Comparison of ENCODE assay signal across 20 cellular contexts in the genomic region with DNA sequence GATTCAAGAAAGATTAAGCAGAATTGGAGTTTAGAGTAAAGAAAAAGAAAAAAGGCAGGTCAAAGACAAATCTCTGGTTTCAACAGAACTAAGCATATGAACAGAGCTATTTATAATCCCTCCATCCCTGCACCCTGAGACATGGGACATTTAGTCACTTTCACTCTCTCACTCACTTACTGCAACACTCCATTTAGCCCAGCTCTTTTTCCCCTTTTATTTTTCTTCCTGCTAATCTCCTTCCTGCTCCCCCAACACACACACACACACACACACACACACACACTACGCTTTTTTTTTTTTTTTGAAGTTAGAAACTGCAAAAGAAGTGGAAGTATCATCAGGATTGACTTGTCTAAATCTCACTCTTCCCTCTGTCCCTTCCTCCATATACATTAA. TPM values are rescaled to one million over a fixed set of nuclear protein-coding genes. Genes with fewer than 3 reads are reported as not detected.
A peak's percentile ranks its signal among the peaks of the same experiment; 100 is the strongest.
DNase-seq lines count a peak whose midpoint lies in the region; ATAC-seq, FAIRE-seq and TF ChIP-seq lines count a peak whose summit lies in the region.
"Had no signal": no experiment of that assay in that cellular context is flagged by ENCODE, and none has a peak within 500 bp of the region (broad histone marks: within the 10 kb centered on the region; RNA-seq: fewer than 3 reads in every experiment).

No MANE protein-coding gene starts in this region.

- H3K4me3 ChIP-seq in K562 (no peak overlapping the region), heart left ventricle (no peak overlapping the region), uterus (no peak overlapping the region)
- H3K4me3 ChIP-seq: PC-9, right lobe of liver, transverse colon had no signal

- H4K20me1 ChIP-seq in K562 (replicated peaks; ENCODE audit: control insufficient read depth, insufficient read depth, low read length): peaks cover 10% of the 10 kb centered on the region

- ATAC-seq in K562 (no peak), heart left ventricle (peak in 3 of 4 donors; percentile 53 to 66 (median 56)), naive B cell (ENCODE audit: low read depth in 2 of 2) (no peak), GM21717 (IDR thresholded peaks at IDR 0.05; ENCODE audit: unreplicated experiment) (no peak)
- ATAC-seq: right lobe of liver had no signal

- H3K9ac ChIP-seq in K562 (ENCODE audit: insufficient read depth in 1 of 2, low read depth in 2 of 2, low read length in 2 of 2): no peak overlapping the region

- WGBS in K562 (ENCODE audit: insufficient coverage, low coverage, missing lambda C conversion rate): no CpG with 5 or more reads among the region's 1 CpG
- 9 to 48% (median 35%) methylated on average over 1 of the region's 1 CpG for WGBS in heart left ventricle, 4 donors

- POLR2A ChIA-PET in K562 (lab: Yijun Ruan, JAX): interaction anchor here (1.5 kb wide), 2 partner anchors 16 to 18 kb away, joined by 4 to 6 read pairs; no protein-coding TSS in a partner anchor

- no peak overlapping the region for H3K4me2 ChIP-seq in K562 (ENCODE audit: insufficient read depth, low read length)
- H3K4me2 ChIP-seq: PC-9 had no signal

- no peaks in the 10 kb centered on the region for H3K27me3 Mint-ChIP-seq in naive B cell
- H3K27me3 Mint-ChIP-seq: activated B cell treated with CpG ODN at 0.5 μM for 24 hours; activated CD4-positive, alpha-beta memory T cell treated with anti-CD3 and anti-CD28 coated beads, Interleukin-2, amount 10 ng/mL, durations not matched to agents 7 days and 5 days; CD4-positive, alpha-beta memory T cell had no signal

- no peak for FAIRE-seq in K562 (lab: Jason Lieb, UNC)
- FAIRE-seq: HTR-8/SVneo had no signal

- TF ChIP-seq CTCF in K562 (IDR thresholded peaks at IDR 0.05 in 2 of 3, conservative IDR thresholded peaks at IDR 0.05 in 1 of 3; ENCODE audit: insufficient read depth in 2 of 3, low read depth in 1 of 3, low read length in 3 of 3): no peak
- no peak for TF ChIP-seq CTCF in heart left ventricle (IDR thresholded peaks at IDR 0.05)
- no peak for TF ChIP-seq CTCF in uterus (IDR thresholded peaks at IDR 0.05)

- BruUV-seq in K562 (replicated peaks; lab: Mats Ljungman, UMichigan): no TSS peak

- in situ Hi-C loops in K562 (cut with MboI): no loop called here

- H3K27me3 ChIP-seq in K562 (ENCODE audit: control insufficient read depth in 2 of 2, insufficient read depth in 2 of 2, low read length in 2 of 2) (peaks cover 0 to 21% of the 10 kb centered on the region in 2 experiments; a peak in 3 of 5 replicates), heart left ventricle (no peaks in the 10 kb centered on the region), uterus (no peaks in the 10 kb centered on the region)
- H3K27me3 ChIP-seq: right lobe of liver, transverse colon had no signal

- H3K9me3 ChIP-seq in K562 (replicated peaks; ENCODE audit: control insufficient read depth, insufficient read depth, low read depth, low read length) (no peaks in the 10 kb centered on the region), heart left ventricle (peaks cover 0 to 4% (median 0%) of the 10 kb centered on the region in 12 donors), uterus (no peaks in the 10 kb centered on the region)
- H3K9me3 ChIP-seq: right lobe of liver, transverse colon had no signal

- no peaks in the 10 kb centered on the region; a peak in 2 of 5 replicates for H3K4me1 ChIP-seq in K562 (replicated peaks in 1 of 2; ENCODE audit: control insufficient read depth in 2 of 2, insufficient read depth in 2 of 2, low read length in 2 of 2)
- H3K4me1 ChIP-seq in heart left ventricle: peaks cover 0 to 52% (median 21%) of the 10 kb centered on the region in 12 donors
- H3K4me1 ChIP-seq in uterus: no peaks in the 10 kb centered on the region
- H3K4me1 ChIP-seq: right lobe of liver had no signal

- no peak for TF ChIP-seq RAD21 in K562 (CRISPR knock-in tag; conservative IDR thresholded peaks at IDR 0.05 in 1 of 2, IDR thresholded peaks at IDR 0.05 in 1 of 2)

- no peak overlapping the region for H3K4me3 Mint-ChIP-seq in naive B cell
- H3K4me3 Mint-ChIP-seq: activated B cell treated with CpG ODN at 0.5 μM for 24 hours; activated CD4-positive, alpha-beta memory T cell treated with anti-CD3 and anti-CD28 coated beads, Interleukin-2, amount 10 ng/mL, durations not matched to agents 7 days and 5 days; CD4-positive, alpha-beta memory T cell had no signal

- no peaks in the 10 kb centered on the region for H3K9me1 ChIP-seq in K562 (ENCODE audit: control insufficient read depth, insufficient read depth, low read length)

- peak overlapping the region in 4 of 6 donors; percentile 1 to 96 (median 19) for H3K27ac Mint-ChIP-seq in naive B cell
- H3K27ac Mint-ChIP-seq: activated B cell treated with CpG ODN at 0.5 μM for 24 hours; activated CD4-positive, alpha-beta memory T cell treated with anti-CD3 and anti-CD28 coated beads, Interleukin-2, amount 10 ng/mL, durations not matched to agents 7 days and 5 days; CD4-positive, alpha-beta memory T cell had no signal

- TF ChIP-seq POLR2A in K562 (conservative IDR thresholded peaks at IDR 0.05) (no peak), heart left ventricle (IDR thresholded peaks at IDR 0.05) (no peak), uterus (IDR thresholded peaks at IDR 0.05) (no peak)

- TF ChIP-seq EP300 in K562 (IDR thresholded peaks at IDR 0.05; ENCODE audit: low read length): no peak

- no peaks in the 10 kb centered on the region for H3K36me3 Mint-ChIP-seq in naive B cell
- H3K36me3 Mint-ChIP-seq: CD4-positive, alpha-beta memory T cell had no signal

- DNase-seq in LHCN-M2 (ENCODE audit: low read depth) (peak; percentile 35), K562 (ENCODE audit: extremely low read depth in 1 of 4, low spot score in 3 of 4) (no peak), heart left ventricle (no peak), naive B cell (no peak), NCI-H1417 (lab: John Stamatoyannopoulos, UW) (no peak), uterus (no peak)
- DNase-seq in effector CD8-positive, alpha-beta T cell (lab: John Stamatoyannopoulos, UW): no peak
- DNase-seq: activated B cell treated with CpG ODN at 0.5 μM for 24 hours; activated CD4-positive, alpha-beta memory T cell treated with anti-CD3 and anti-CD28 coated beads, Interleukin-2, amount 10 ng/mL, durations not matched to agents 7 days and 5 days; activated naive CD4-positive, alpha-beta T cell; amygdala; CD4-positive, alpha-beta memory T cell; foreskin fibroblast; NCI-H774; PC-9; right lobe of liver; stimulated activated naive CD4-positive, alpha-beta T cell treated with Interleukin-2 at 50 U/mL for 16 hours; transverse colon had no signal

- H3K9me3 Mint-ChIP-seq in naive B cell: no peaks in the 10 kb centered on the region
- H3K9me3 Mint-ChIP-seq: activated B cell treated with CpG ODN at 0.5 μM for 24 hours; activated CD4-positive, alpha-beta memory T cell treated with anti-CD3 and anti-CD28 coated beads, Interleukin-2, amount 10 ng/mL, durations not matched to agents 7 days and 5 days had no signal

- no peak overlapping the region for H2AFZ ChIP-seq in K562 (ENCODE audit: low read depth, low read length)
- H2AFZ ChIP-seq: PC-9 had no signal

- H3K4me1 Mint-ChIP-seq in naive B cell: peaks cover 37 to 39% (median 38%) of the 10 kb centered on the region in 3 donors

- H3K36me3 ChIP-seq in K562 (ENCODE audit: control insufficient read depth, insufficient read depth, low read length) (no peaks in the 10 kb centered on the region), heart left ventricle (peaks cover 0 to 8% (median 0%) of the 10 kb centered on the region in 9 donors), uterus (no peaks in the 10 kb centered on the region)
- H3K36me3 ChIP-seq: right lobe of liver, transverse colon had no signal

- no peaks in the 10 kb centered on the region for H3K79me2 ChIP-seq in K562 (ENCODE audit: control insufficient read depth, insufficient read depth, low read length)

- CTCF ChIA-PET in K562 (lab: Yijun Ruan, JAX; ENCODE audit: low intra/inter-chr PET ratio): no interaction called here

- intact Hi-C loops in K562 (cut with micrococcal nuclease): no loop called here
- intact Hi-C loops in heart left ventricle (cut with DNase I): no loop called here
- intact Hi-C loops in uterus (cut with DNase I; ENCODE audit: low total_unique reads): no loop called here

- H3K27ac ChIP-seq in K562 (ENCODE audit: extremely low read depth, low read depth, low read length) (no peak overlapping the region), heart left ventricle (peak overlapping the region in 7 of 12 donors; percentile 2 to 71 (median 55)), uterus (no peak overlapping the region)
- H3K27ac ChIP-seq: PC-9, right lobe of liver, transverse colon had no signal

TF ChIP-seq in K562, 482 proteins besides CTCF, POLR2A, EP300 and RAD21:
- TF ChIP-seq GATAD2A (IDR thresholded peaks at IDR 0.05) (no peak), ZNF384 (IDR thresholded peaks at IDR 0.05; ENCODE audit: low read depth, low read length) (peak; percentile 75), MCM7 (IDR thresholded peaks at IDR 0.05) (no peak), GATA2 (CRISPR knock-in tag; IDR thresholded peaks at IDR 0.05) (no peak)

RNA-seq across cellular contexts. Expression of a gene that starts 45.1 kb away (rescaled TPM):
- total RNA-seq in LHCN-M2 (2014; rRNA removed) (10.6 and 18.1 TPM in 2 replicates), K562 (2014; rRNA removed) (49.4 and 56.9 TPM in 2 replicates), K562 (2014; rRNA removed; fragmentation: Illumina TruSeq; extraction: Trizol) (61.1 and 64.2 TPM in 2 replicates), K562 (2015; rRNA removed; fragmentation: Illumina TruSeq; extraction: Trizol) (48.4 and 49.8 TPM in 2 replicates), K562 (2021) (51.8 and 59.4 TPM in 2 replicates), heart left ventricle (10 to 100 TPM; 17.0 to 31.9 (median 22.9) TPM), uterus (10 to 100 TPM in 2 of 4 donors, 1 to 10 TPM in 1, not detected in 1; 4.4 to 23.6 (median 12.5) TPM)
- polyA plus RNA-seq in LHCN-M2 (2012): 22.1 TPM
- total RNA-seq in K562 (2011; cell fraction: chromatin; rRNA removed; ENCODE audit: low replicate concordance): 88.3 and 95.2 TPM in 2 replicates
- 51.5 and 54.2 TPM in 2 replicates for total RNA-seq in K562 (2011; cell fraction: nucleolus; rRNA removed)
- 88.9 and 141 TPM in 2 replicates for total RNA-seq in K562 (2011; cell fraction: nucleoplasm; rRNA removed)
- polyA plus RNA-seq in K562 (2011; rRNA removed) (107 and 108 TPM in 2 replicates), K562 (2014; fragmentation: Illumina TruSeq; extraction: Trizol) (71.0 and 72.2 TPM in 2 replicates), K562 (2014; fragmentation: Nextera tagmentation; extraction: Ambion mirVana) (10 to 100 TPM; 74.5 to 86.8 TPM), K562 (2014; rRNA removed) (55.2 and 59.5 TPM in 2 replicates), heart left ventricle (10 to 100 TPM; 20.5 to 27.1 TPM), naive B cell (ENCODE audit: low read depth in 6 of 6) (10 to 100 TPM; 21.9 to 50.4 (median 26.7) TPM)
- 40.2 and 54.9 TPM in 2 replicates for polyA plus RNA-seq in K562 (2011; cell fraction: cytosol; rRNA removed)
- polyA plus RNA-seq in K562 (2011; cell fraction: nucleus; rRNA removed): 48.4 and 66.4 TPM in 2 replicates
- polyA plus RNA-seq in K562 (2012): 57.0 and 64.2 TPM in 2 replicates
- 60.0 and 78.8 TPM in 2 replicates for polyA minus RNA-seq in K562 (2011; rRNA and poly(A)+ RNA removed)
- polyA minus RNA-seq in K562 (2011; cell fraction: cytosol; rRNA and poly(A)+ RNA removed): 16.2 and 25.4 TPM in 2 replicates
- polyA minus RNA-seq in K562 (2011; cell fraction: nucleus; rRNA and poly(A)+ RNA removed): 29.8 and 53.8 TPM in 2 replicates

Comparison
In these comparisons a context has a peak if more than half of its experiments do, and no peak if none do; other contexts are left out.
1. ATAC-seq: peak in heart left ventricle (3 of 4); none in K562 (single experiment), naive B cell (0 of 2) and GM21717 (single experiment).
2. H3K27ac ChIP-seq: peak in heart left ventricle (7 of 12); none in K562 (single experiment) and uterus (0 of 2).